ENCODE assay signal across 1 cellular context in the genomic region with DNA sequence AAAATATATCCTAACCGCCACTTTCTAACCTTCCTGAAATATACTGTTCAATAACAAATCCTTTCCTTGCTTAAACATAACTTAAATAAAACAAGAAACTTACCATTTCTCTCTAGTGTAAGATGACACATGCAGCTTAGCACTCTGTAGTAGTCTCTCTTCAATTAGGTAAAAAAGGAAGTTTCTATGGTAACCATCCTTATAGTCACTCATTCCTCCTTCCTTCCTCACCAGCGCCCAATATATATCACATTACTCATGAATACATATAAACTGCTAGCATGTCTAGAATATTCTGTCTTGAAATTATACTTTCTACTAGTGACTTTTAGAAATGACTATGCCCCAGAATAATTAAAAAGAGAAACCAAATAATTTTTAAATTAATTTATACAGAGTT.
TF ChIP-seq lines count a peak whose summit lies in the region.

No MANE protein-coding gene starts in this region.

TF ChIP-seq in GM23338, 12 proteins besides CTCF, POLR2A, EP300 and RAD21 (continued from another document):
- TF ChIP-seq REST (IDR thresholded peaks at IDR 0.05; ENCODE audit: unreplicated experiment) (no peak), JUNB (IDR thresholded peaks at IDR 0.05; ENCODE audit: unreplicated experiment) (no peak), EZH2 (IDR thresholded peaks at IDR 0.05; ENCODE audit: low read depth, unreplicated experiment) (no peak), STAT1 (IDR thresholded peaks at IDR 0.05; ENCODE audit: unreplicated experiment) (no peak), CREB1 (CRISPR knock-in tag; IDR thresholded peaks at IDR 0.05; ENCODE audit: low read depth) (no peak), NANOG (IDR thresholded peaks at IDR 0.05; ENCODE audit: borderline replicate concordance) (no peak), POLR2AphosphoS5 (IDR thresholded peaks at IDR 0.05; ENCODE audit: low read depth) (no peak), ZNF331 (CRISPR knock-in tag; IDR thresholded peaks at IDR 0.05; ENCODE audit: low read depth) (no peak)
- TF ChIP-seq, protein P1, sequence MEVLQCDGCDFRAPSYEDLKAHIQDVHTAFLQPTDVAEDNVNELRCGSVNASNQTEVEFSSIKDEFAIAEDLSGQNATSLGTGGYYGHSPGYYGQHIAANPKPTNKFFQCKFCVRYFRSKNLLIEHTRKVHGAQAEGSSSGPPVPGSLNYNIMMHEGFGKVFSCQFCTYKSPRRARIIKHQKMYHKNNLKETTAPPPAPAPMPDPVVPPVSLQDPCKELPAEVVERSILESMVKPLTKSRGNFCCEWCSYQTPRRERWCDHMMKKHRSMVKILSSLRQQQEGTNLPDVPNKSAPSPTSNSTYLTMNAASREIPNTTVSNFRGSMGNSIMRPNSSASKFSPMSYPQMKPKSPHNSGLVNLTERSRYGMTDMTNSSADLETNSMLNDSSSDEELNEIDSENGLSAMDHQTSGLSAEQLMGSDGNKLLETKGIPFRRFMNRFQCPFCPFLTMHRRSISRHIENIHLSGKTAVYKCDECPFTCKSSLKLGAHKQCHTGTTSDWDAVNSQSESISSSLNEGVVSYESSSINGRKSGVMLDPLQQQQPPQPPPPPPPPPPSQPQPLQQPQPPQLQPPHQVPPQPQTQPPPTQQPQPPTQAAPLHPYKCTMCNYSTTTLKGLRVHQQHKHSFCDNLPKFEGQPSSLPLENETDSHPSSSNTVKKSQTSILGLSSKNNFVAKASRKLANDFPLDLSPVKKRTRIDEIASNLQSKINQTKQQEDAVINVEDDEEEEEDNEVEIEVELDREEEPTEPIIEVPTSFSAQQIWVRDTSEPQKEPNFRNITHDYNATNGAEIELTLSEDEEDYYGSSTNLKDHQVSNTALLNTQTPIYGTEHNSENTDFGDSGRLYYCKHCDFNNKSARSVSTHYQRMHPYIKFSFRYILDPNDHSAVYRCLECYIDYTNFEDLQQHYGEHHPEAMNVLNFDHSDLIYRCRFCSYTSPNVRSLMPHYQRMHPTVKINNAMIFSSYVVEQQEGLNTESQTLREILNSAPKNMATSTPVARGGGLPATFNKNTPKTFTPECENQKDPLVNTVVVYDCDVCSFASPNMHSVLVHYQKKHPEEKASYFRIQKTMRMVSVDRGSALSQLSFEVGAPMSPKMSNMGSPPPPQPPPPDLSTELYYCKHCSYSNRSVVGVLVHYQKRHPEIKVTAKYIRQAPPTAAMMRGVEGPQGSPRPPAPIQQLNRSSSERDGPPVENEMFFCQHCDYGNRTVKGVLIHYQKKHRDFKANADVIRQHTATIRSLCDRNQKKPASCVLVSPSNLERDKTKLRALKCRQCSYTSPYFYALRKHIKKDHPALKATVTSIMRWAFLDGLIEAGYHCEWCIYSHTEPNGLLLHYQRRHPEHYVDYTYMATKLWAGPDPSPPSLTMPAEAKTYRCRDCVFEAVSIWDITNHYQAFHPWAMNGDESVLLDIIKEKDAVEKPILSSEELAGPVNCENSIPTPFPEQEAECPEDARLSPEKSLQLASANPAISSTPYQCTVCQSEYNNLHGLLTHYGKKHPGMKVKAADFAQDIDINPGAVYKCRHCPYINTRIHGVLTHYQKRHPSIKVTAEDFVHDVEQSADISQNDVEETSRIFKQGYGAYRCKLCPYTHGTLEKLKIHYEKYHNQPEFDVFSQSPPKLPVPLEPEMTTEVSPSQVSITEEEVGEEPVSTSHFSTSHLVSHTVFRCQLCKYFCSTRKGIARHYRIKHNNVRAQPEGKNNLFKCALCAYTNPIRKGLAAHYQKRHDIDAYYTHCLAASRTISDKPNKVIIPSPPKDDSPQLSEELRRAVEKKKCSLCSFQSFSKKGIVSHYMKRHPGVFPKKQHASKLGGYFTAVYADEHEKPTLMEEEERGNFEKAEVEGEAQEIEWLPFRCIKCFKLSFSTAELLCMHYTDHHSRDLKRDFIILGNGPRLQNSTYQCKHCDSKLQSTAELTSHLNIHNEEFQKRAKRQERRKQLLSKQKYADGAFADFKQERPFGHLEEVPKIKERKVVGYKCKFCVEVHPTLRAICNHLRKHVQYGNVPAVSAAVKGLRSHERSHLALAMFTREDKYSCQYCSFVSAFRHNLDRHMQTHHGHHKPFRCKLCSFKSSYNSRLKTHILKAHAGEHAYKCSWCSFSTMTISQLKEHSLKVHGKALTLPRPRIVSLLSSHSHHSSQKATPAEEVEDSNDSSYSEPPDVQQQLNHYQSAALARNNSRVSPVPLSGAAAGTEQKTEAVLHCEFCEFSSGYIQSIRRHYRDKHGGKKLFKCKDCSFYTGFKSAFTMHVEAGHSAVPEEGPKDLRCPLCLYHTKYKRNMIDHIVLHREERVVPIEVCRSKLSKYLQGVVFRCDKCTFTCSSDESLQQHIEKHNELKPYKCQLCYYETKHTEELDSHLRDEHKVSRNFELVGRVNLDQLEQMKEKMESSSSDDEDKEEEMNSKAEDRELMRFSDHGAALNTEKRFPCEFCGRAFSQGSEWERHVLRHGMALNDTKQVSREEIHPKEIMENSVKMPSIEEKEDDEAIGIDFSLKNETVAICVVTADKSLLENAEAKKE (CRISPR knock-in tag; IDR thresholded peaks at IDR 0.05), result no peak
- TF ChIP-seq, protein P2, sequence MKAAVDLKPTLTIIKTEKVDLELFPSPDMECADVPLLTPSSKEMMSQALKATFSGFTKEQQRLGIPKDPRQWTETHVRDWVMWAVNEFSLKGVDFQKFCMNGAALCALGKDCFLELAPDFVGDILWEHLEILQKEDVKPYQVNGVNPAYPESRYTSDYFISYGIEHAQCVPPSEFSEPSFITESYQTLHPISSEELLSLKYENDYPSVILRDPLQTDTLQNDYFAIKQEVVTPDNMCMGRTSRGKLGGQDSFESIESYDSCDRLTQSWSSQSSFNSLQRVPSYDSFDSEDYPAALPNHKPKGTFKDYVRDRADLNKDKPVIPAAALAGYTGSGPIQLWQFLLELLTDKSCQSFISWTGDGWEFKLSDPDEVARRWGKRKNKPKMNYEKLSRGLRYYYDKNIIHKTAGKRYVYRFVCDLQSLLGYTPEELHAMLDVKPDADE (IDR thresholded peaks at IDR 0.05), result no peak
